ENCODE assay signal across 11 cellular contexts in genomic region chr6:70415247-70415646, GRCh38. TPM values are rescaled to one million over a fixed set of nuclear protein-coding genes. Genes with fewer than 3 reads are reported as not detected.
DNase-seq lines count a peak whose midpoint lies in the region; ATAC-seq and TF ChIP-seq lines count a peak whose summit lies in the region.
"Had no signal": no experiment of that assay in that cellular context is flagged by ENCODE, and none has a peak within 500 bp of the region (broad histone marks: within the 10 kb centered on the region; RNA-seq: fewer than 3 reads in every experiment).

No MANE protein-coding gene starts in this region.

- H3K9me3 Mint-ChIP-seq in activated T-helper 2 cell treated with anti-CD3 and anti-CD28 coated beads, Interferon-gamma antibody, Interleukin-2, Interleukin-4, amounts not matched to agents 10 μg/mL and 5 μg/mL and 100 μg/mL, durations not matched to agents 14 hours and 24 hours and 36 hours, result no peaks in the 10 kb centered on the region
- no peaks in the 10 kb centered on the region for H3K9me3 Mint-ChIP-seq in natural killer cell
- H3K9me3 Mint-ChIP-seq: effector memory CD8-positive, alpha-beta T cell had no signal

- intact Hi-C loops in activated T-helper 2 cell treated with anti-CD3 and anti-CD28 coated beads, Interferon-gamma antibody, Interleukin-2, Interleukin-4, amounts not matched to agents 10 μg/mL and 5 μg/mL and 100 μg/mL, durations not matched to agents 14 hours and 24 hours and 36 hours (cut with micrococcal nuclease), result loop anchor here (10.0 kb wide), 1 partner anchor 600 kb away; no protein-coding TSS in a partner anchor
- intact Hi-C loops in natural killer cell (cut with micrococcal nuclease), result no loop called here

- DNase-seq in GM06990 (ENCODE audit: extremely low read depth, insufficient read length) (peak; percentile 42), natural killer cell (no peak), iPS-NIHi7 (ENCODE audit: extremely low spot score) (no peak), COR-L47 (lab: John Stamatoyannopoulos, UW) (no peak)
- DNase-seq in activated T-helper 2 cell treated with anti-CD3 and anti-CD28 coated beads, Interferon-gamma antibody, Interleukin-2, Interleukin-4, amounts not matched to agents 10 μg/mL and 5 μg/mL and 100 μg/mL, durations not matched to agents 14 hours and 24 hours and 36 hours (ENCODE audit: low spot score), result no peak
- DNase-seq: activated CD8-positive, alpha-beta memory T cell treated with anti-CD3 and anti-CD28 coated beads, Interleukin-2, amount 50 U/mL, for 4 hours; effector memory CD8-positive, alpha-beta T cell; upper lobe of left lung had no signal

- no peaks in the 10 kb centered on the region for H3K36me3 ChIP-seq in GM06990 (ENCODE audit: control insufficient read depth, insufficient read depth, low read length)

- peaks cover 7% of the 10 kb centered on the region for H3K27me3 Mint-ChIP-seq in activated T-helper 2 cell treated with anti-CD3 and anti-CD28 coated beads, Interferon-gamma antibody, Interleukin-2, Interleukin-4, amounts not matched to agents 10 μg/mL and 5 μg/mL and 100 μg/mL, durations not matched to agents 14 hours and 24 hours and 36 hours (ENCODE audit: low read depth)
- H3K27me3 Mint-ChIP-seq in natural killer cell (ENCODE audit: low read depth in 2 of 2), result peaks cover 8 to 10% of the 10 kb centered on the region in 2 donors
- H3K27me3 Mint-ChIP-seq: effector memory CD8-positive, alpha-beta T cell had no signal

- H3K36me3 Mint-ChIP-seq in activated T-helper 2 cell treated with anti-CD3 and anti-CD28 coated beads, Interferon-gamma antibody, Interleukin-2, Interleukin-4, amounts not matched to agents 10 μg/mL and 5 μg/mL and 100 μg/mL, durations not matched to agents 14 hours and 24 hours and 36 hours (ENCODE audit: low read depth), result peaks cover 5% of the 10 kb centered on the region
- no peaks in the 10 kb centered on the region for H3K36me3 Mint-ChIP-seq in natural killer cell

- peaks cover 25% of the 10 kb centered on the region for H3K4me1 Mint-ChIP-seq in activated T-helper 2 cell treated with anti-CD3 and anti-CD28 coated beads, Interferon-gamma antibody, Interleukin-2, Interleukin-4, amounts not matched to agents 10 μg/mL and 5 μg/mL and 100 μg/mL, durations not matched to agents 14 hours and 24 hours and 36 hours (ENCODE audit: low read depth)
- H3K4me1 Mint-ChIP-seq in natural killer cell, result peaks cover 17 to 19% of the 10 kb centered on the region in 2 donors

- no peaks in the 10 kb centered on the region for H3K27me3 ChIP-seq in GM06990 (replicated peaks; ENCODE audit: control insufficient read depth, insufficient read depth, low read length)
- H3K27me3 ChIP-seq: upper lobe of left lung had no signal

- TF ChIP-seq CTCF in GM06990 (IDR thresholded peaks at IDR 0.05; ENCODE audit: insufficient read depth, low read length, poor library complexity, severe bottlenecking), result no peak
- no peak for TF ChIP-seq CTCF in natural killer cell (IDR thresholded peaks at IDR 0.05)

- H3K27ac Mint-ChIP-seq in activated T-helper 2 cell treated with anti-CD3 and anti-CD28 coated beads, Interferon-gamma antibody, Interleukin-2, Interleukin-4, amounts not matched to agents 10 μg/mL and 5 μg/mL and 100 μg/mL, durations not matched to agents 14 hours and 24 hours and 36 hours, result no peak overlapping the region
- H3K27ac Mint-ChIP-seq in natural killer cell, result no peak overlapping the region

- peak overlapping the region; percentile 35 for H3K4me3 Mint-ChIP-seq in activated T-helper 2 cell treated with anti-CD3 and anti-CD28 coated beads, Interferon-gamma antibody, Interleukin-2, Interleukin-4, amounts not matched to agents 10 μg/mL and 5 μg/mL and 100 μg/mL, durations not matched to agents 14 hours and 24 hours and 36 hours (ENCODE audit: low read depth)
- H3K4me3 Mint-ChIP-seq in natural killer cell, result peak overlapping the region; percentile 59

- H3K4me3 ChIP-seq in GM06990 (replicated peaks; ENCODE audit: low read depth, low read length), result peak overlapping the region; percentile 67

- ATAC-seq in HG03378 (IDR thresholded peaks at IDR 0.05; ENCODE audit: unreplicated experiment), result peak; percentile 18
- no peak for ATAC-seq in natural killer cell
- ATAC-seq in GM19351 (IDR thresholded peaks at IDR 0.05; ENCODE audit: unreplicated experiment), result no peak
- no peak for ATAC-seq in HG02588 (IDR thresholded peaks at IDR 0.05; ENCODE audit: unreplicated experiment)
- ATAC-seq: effector memory CD8-positive, alpha-beta T cell had no signal

RNA-seq across cellular contexts. Expression of gene FAM135A, which starts 1.9 kb away (rescaled TPM):
- total RNA-seq in activated T-helper 2 cell treated with anti-CD3 and anti-CD28 coated beads, Interferon-gamma antibody, Interleukin-2, Interleukin-4, amounts not matched to agents 10 μg/mL and 5 μg/mL and 100 μg/mL, durations not matched to agents 14 hours and 24 hours and 36 hours, result 8.0 and 9.4 TPM in 2 replicates
- total RNA-seq in natural killer cell, result 1 to 10 TPM; 4.8 to 9.3 (median 5.0) TPM
